8 cellular contexts compared by ENCODE assay signal in the genomic region with DNA sequence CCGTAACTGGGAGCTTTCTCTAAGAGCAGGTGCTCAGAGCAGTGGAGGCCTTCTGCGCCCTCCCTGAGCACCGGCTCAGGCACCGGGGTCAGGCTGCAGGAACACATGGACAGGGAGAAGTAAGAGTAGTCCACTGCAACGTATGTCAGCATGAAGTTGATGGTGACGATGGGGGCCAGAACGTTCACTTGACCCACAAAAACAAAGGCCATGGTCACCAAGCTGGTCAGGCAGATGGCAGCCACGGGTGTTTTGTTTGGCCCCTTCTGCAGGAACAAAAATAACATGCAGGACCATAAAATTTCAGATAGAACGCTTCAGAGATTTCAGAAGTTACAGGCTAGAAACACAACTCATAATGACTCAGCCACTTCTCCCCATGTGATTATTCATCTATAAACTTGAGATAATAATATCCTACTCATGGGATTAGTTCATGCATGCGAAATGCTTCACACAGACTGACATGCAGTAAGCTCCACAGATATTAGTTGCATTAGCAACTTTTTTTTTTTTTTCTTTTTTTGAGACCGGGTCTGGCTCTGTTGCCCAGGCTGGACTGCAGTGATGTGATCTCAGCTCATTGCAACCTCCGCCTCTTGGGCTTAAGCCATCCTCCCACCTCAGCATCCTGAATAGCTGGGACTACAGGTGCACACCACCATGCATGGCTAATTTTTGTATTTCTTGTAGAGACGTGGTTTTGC. TPM values are rescaled to one million over a fixed set of nuclear protein-coding genes. Genes with fewer than 3 reads are reported as not detected.
A peak's percentile ranks its signal among the peaks of the same experiment; 100 is the strongest.
DNase-seq lines count a peak whose midpoint lies in the region; ATAC-seq and TF ChIP-seq lines count a peak whose summit lies in the region.

No MANE protein-coding gene starts in this region.

- POLR2A ChIA-PET in MCF 10A (lab: Yijun Ruan, JAX) = interaction anchor here (1.1 to 2.5 kb wide), 4 partner anchors 9 to 45 kb away, joined by 3 to 10 read pairs (median 6); no protein-coding TSS in a partner anchor

- TF ChIP-seq POLR2A in breast epithelium (IDR thresholded peaks at IDR 0.05) = no peak

- BruUV-seq in MCF 10A (replicated peaks; lab: Mats Ljungman, UMichigan) = no TSS peak

- H3K4me3 Mint-ChIP-seq in MCF 10A (ENCODE audit: unreplicated experiment) (no peak overlapping the region), chondrocyte (ENCODE audit: unreplicated experiment) (no peak overlapping the region)

- H3K4me1 ChIP-seq in breast epithelium = no peaks in the 10 kb centered on the region

- H3K9me3 ChIP-seq in breast epithelium = no peaks in the 10 kb centered on the region

- peaks cover 5% of the 10 kb centered on the region for H3K36me3 Mint-ChIP-seq in MCF 10A (ENCODE audit: insufficient read depth, unreplicated experiment)
- peaks cover 8% of the 10 kb centered on the region for H3K36me3 Mint-ChIP-seq in chondrocyte (ENCODE audit: low read depth)

- H3K27me3 Mint-ChIP-seq in MCF 10A (ENCODE audit: insufficient read depth, unreplicated experiment) (no peaks in the 10 kb centered on the region), chondrocyte (ENCODE audit: low read depth) (no peaks in the 10 kb centered on the region)

- no peak overlapping the region for H3K4me3 ChIP-seq in breast epithelium

- peak; percentile 35 for ATAC-seq in HG03196 (IDR thresholded peaks at IDR 0.05; ENCODE audit: unreplicated experiment)

- DNase-seq in MCF 10A (ENCODE audit: unreplicated experiment) (peak; percentile 69), breast epithelium (ENCODE audit: low spot score in 2 of 2) (no peak), chondrocyte (ENCODE audit: low spot score) (no peak), NCI-H2171 treated with DMSO at 0.1 percent for 48 hours (lab: John Stamatoyannopoulos, UW) (no peak), NCI-H774 (lab: John Stamatoyannopoulos, UW) (no peak), SK-N-DZ (ENCODE audit: low spot score) (no peak), NCI-H1092 (lab: John Stamatoyannopoulos, UW) (no peak)

- H3K36me3 ChIP-seq in breast epithelium = no peaks in the 10 kb centered on the region

- CTCF ChIA-PET in MCF 10A (lab: Yijun Ruan, JAX) = interaction anchor here (0.5 to 1.1 kb wide), 5 partner anchors 8 to 399 kb away, joined by 3 read pairs; no protein-coding TSS in a partner anchor

- intact Hi-C loops in MCF 10A (cut with micrococcal nuclease) (loop anchor here (5.0 kb wide), 1 partner anchor 51 kb away; a partner anchor contains a TSS), breast epithelium (cut with DNase I; ENCODE audit: low total_unique reads) (no loop called here)

- no peak overlapping the region for H3K27ac Mint-ChIP-seq in MCF 10A (ENCODE audit: low read depth, unreplicated experiment)
- H3K27ac Mint-ChIP-seq in chondrocyte (ENCODE audit: unreplicated experiment) = peak overlapping the region; percentile 84

- H3K27ac ChIP-seq in breast epithelium = no peak overlapping the region

- TF ChIP-seq CTCF in MCF 10A (IDR thresholded peaks at IDR 0.05; ENCODE audit: unreplicated experiment) (no peak), breast epithelium (IDR thresholded peaks at IDR 0.05) (no peak), chondrocyte (IDR thresholded peaks at IDR 0.05) (no peak)

- H3K4me1 Mint-ChIP-seq in MCF 10A (ENCODE audit: insufficient read depth, unreplicated experiment) (peaks cover 37% of the 10 kb centered on the region), chondrocyte (ENCODE audit: low read depth) (peaks cover 43% of the 10 kb centered on the region)

- H3K9me3 Mint-ChIP-seq in MCF 10A (ENCODE audit: unreplicated experiment) (peaks cover 10% of the 10 kb centered on the region), chondrocyte (ENCODE audit: low read depth) (peaks cover 9% of the 10 kb centered on the region)

- H3K27me3 ChIP-seq in breast epithelium = no peaks in the 10 kb centered on the region

RNA-seq across cellular contexts. Expression of a gene that starts 52.2 kb away (rescaled TPM):
- total RNA-seq in MCF 10A (2022) (8.6 and 10.3 TPM in 2 replicates), breast epithelium (10 to 100 TPM; 36.0 to 45.9 (median 45.1) TPM), chondrocyte (69.6 to 107 TPM (median 70.4 TPM) in 3 replicates)
- polyA plus RNA-seq in SK-N-DZ (2014; cell fraction: cytosol; rRNA removed) = 2.4 and 8.2 TPM in 2 replicates
- 1.9 and 3.7 TPM in 2 replicates for polyA plus RNA-seq in SK-N-DZ (2014; cell fraction: nucleus; rRNA removed)
